1 cellular context compared by ENCODE assay signal in genomic region chrX:2499507-2499906, GRCh38.
TF ChIP-seq lines count a peak whose summit lies in the region.

No MANE protein-coding gene starts in this region.

TF ChIP-seq in endothelial cell of umbilical vein, 7 proteins besides CTCF, POLR2A, EP300 and RAD21:
- TF ChIP-seq JUN (IDR thresholded peaks at IDR 0.05; ENCODE audit: borderline replicate concordance, insufficient read depth, insufficient read length, low read depth) (no peak), EZH2 (IDR thresholded peaks at IDR 0.05; ENCODE audit: borderline replicate concordance, low read depth, low read length, severe bottlenecking) (no peak), MAX (IDR thresholded peaks at IDR 0.05; ENCODE audit: insufficient read depth, insufficient read length) (no peak), GATA2 (IDR thresholded peaks at IDR 0.05; ENCODE audit: insufficient read depth, insufficient read length, low read depth, low read length) (no peak), FOS (IDR thresholded peaks at IDR 0.05; ENCODE audit: borderline replicate concordance, insufficient read depth, low read length) (no peak)
